ENCODE assay signal across 1 cellular context in genomic region chr21:46325073-46325912, GRCh38.
TF ChIP-seq lines count a peak whose summit lies in the region.

No MANE protein-coding gene starts in this region.

TF ChIP-seq in H1, 55 proteins besides CTCF, POLR2A, EP300 and RAD21:
- TF ChIP-seq PHF8 (conservative IDR thresholded peaks at IDR 0.05; ENCODE audit: low read depth, low read length) (peak; percentile 52), E2F6 (IDR thresholded peaks at IDR 0.05) (no peak; the same call in 1 of the 2 replicates), BACH1 (IDR thresholded peaks at IDR 0.05; ENCODE audit: low read length) (peak; percentile 76), RBBP5 (IDR thresholded peaks at IDR 0.05; ENCODE audit: borderline replicate concordance, low read depth, low read length) (peak; percentile 42; the same call in 1 of the 2 replicates), SP1 (IDR thresholded peaks at IDR 0.05; ENCODE audit: low read depth, low read length) (0 out of 2 replicates have a peak, but pooled peaks have one; percentile 6), TAF7 (optimal IDR thresholded peaks at IDR 0.05; ENCODE audit: borderline replicate concordance, low read depth, low read length) (peak; percentile 34), CBX5 (IDR thresholded peaks at IDR 0.05; ENCODE audit: low read depth, low read length) (no peak), CREB1 (IDR thresholded peaks at IDR 0.05) (0 out of 2 replicates have a peak, but pooled peaks have one; percentile 45), TBP (IDR thresholded peaks at IDR 0.05; ENCODE audit: low read depth, low read length) (peak; percentile 38; the same call in 1 of the 2 replicates), BCL11A (IDR thresholded peaks at IDR 0.05; ENCODE audit: low read depth in 2 of 2, low read length in 2 of 2) (no peak), POU5F1 (IDR thresholded peaks at IDR 0.05; ENCODE audit: low read depth, low read length) (no peak), ZNF274 (IDR thresholded peaks at IDR 0.05; ENCODE audit: borderline replicate concordance, extremely low read depth, low read length) (no peak), NANOG (IDR thresholded peaks at IDR 0.05; ENCODE audit: insufficient read depth, low read depth, low read length, poor library complexity, severe bottlenecking) (no peak)
